Comparison of ENCODE assay signal across 1 cellular context in genomic region chr11:64531906-64532312, GRCh38.
A peak's percentile ranks its signal among the peaks of the same experiment; 100 is the strongest.
TF ChIP-seq lines count a peak whose summit lies in the region.

No MANE protein-coding gene starts in this region.

TF ChIP-seq in HepG2, 621 proteins besides CTCF, POLR2A, EP300 and RAD21:
- TF ChIP-seq ASH2L (IDR thresholded peaks at IDR 0.05; ENCODE audit: insufficient read length, low read depth, low read length) (no peak), CREB3 (CRISPR knock-in tag; IDR thresholded peaks at IDR 0.05) (no peak), ZNF652 (CRISPR knock-in tag; IDR thresholded peaks at IDR 0.05; ENCODE audit: borderline replicate concordance, low read depth) (no peak), ZFP37 (CRISPR knock-in tag; IDR thresholded peaks at IDR 0.05; ENCODE audit: borderline replicate concordance) (no peak), BRF2 (CRISPR knock-in tag; IDR thresholded peaks at IDR 0.05) (no peak), EZH2 (conservative IDR thresholded peaks at IDR 0.05; ENCODE audit: low read depth, low read length) (0 out of 2 replicates have a peak, but pooled peaks have one; percentile 60), SOX5 (CRISPR knock-in tag; IDR thresholded peaks at IDR 0.05; ENCODE audit: borderline replicate concordance) (no peak)
